Comparison of ENCODE assay signal across 8 cellular contexts in genomic region chr11:120511116-120511803, GRCh38. TPM values are rescaled to one million over a fixed set of nuclear protein-coding genes. Genes with fewer than 3 reads are reported as not detected.
A peak's percentile ranks its signal among the peaks of the same experiment; 100 is the strongest.
DNase-seq lines count a peak whose midpoint lies in the region; ATAC-seq and TF ChIP-seq lines count a peak whose summit lies in the region.

A gene with protein sequence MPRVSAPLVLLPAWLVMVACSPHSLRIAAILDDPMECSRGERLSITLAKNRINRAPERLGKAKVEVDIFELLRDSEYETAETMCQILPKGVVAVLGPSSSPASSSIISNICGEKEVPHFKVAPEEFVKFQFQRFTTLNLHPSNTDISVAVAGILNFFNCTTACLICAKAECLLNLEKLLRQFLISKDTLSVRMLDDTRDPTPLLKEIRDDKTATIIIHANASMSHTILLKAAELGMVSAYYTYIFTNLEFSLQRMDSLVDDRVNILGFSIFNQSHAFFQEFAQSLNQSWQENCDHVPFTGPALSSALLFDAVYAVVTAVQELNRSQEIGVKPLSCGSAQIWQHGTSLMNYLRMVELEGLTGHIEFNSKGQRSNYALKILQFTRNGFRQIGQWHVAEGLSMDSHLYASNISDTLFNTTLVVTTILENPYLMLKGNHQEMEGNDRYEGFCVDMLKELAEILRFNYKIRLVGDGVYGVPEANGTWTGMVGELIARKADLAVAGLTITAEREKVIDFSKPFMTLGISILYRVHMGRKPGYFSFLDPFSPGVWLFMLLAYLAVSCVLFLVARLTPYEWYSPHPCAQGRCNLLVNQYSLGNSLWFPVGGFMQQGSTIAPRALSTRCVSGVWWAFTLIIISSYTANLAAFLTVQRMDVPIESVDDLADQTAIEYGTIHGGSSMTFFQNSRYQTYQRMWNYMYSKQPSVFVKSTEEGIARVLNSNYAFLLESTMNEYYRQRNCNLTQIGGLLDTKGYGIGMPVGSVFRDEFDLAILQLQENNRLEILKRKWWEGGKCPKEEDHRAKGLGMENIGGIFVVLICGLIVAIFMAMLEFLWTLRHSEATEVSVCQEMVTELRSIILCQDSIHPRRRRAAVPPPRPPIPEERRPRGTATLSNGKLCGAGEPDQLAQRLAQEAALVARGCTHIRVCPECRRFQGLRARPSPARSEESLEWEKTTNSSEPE (plus strand): TSS chr11:120511748. CDS start chr11:120660319, 148,571 bp downstream.

- H3K4me1 ChIP-seq in neuronal stem cell (ENCODE audit: control insufficient read depth in 2 of 2, insufficient read depth in 1 of 2, low read depth in 1 of 2, low read length in 2 of 2), result peaks cover 1 to 5% of the 10 kb centered on the region in 2 donors

- no peaks in the 10 kb centered on the region for H3K79me1 ChIP-seq in neuronal stem cell (ENCODE audit: low read depth, low read length)

- H3K9ac ChIP-seq in neuronal stem cell (ENCODE audit: low read depth, low read length, poor library complexity), result peak within 1 kb of the TSS; percentile 85

- H2BK12ac ChIP-seq in neuronal stem cell (ENCODE audit: low read length), result no peak within 1 kb of the TSS

- DNase-seq in DMS153 (lab: John Stamatoyannopoulos, UW) (peak; percentile 36), KBM-7 (peak; percentile 69), RPMI7951 (ENCODE audit: low read depth) (peak; percentile 51), fibroblast of villous mesenchyme (ENCODE audit: low read depth) (peak; percentile 72), neuronal stem cell (ENCODE audit: low spot score) (peak; percentile 85), stromal cell of bone marrow (ENCODE audit: low read depth) (peak; percentile 47)

- no peak within 1 kb of the TSS for H3K4ac ChIP-seq in neuronal stem cell (ENCODE audit: low read length)

- peak within 1 kb of the TSS; percentile 84 for H3K18ac ChIP-seq in neuronal stem cell (ENCODE audit: low read length)

- peak; percentile 95 for TF ChIP-seq CTCF in fibroblast of villous mesenchyme (IDR thresholded peaks at IDR 0.05; ENCODE audit: insufficient read depth, low read depth, low read length)

- H3K14ac ChIP-seq in neuronal stem cell (ENCODE audit: low read length), result peak within 1 kb of the TSS; percentile 50

- H3K9me3 Mint-ChIP-seq in activated T-helper 17 cell treated with anti-CD3 and anti-CD28 coated beads, Interleukin-2, amount 50 U/mL, for 72 hours, result no peaks in the 10 kb centered on the region

- H4K91ac ChIP-seq in neuronal stem cell (ENCODE audit: low read depth, low read length, poor library complexity), result no peak within 1 kb of the TSS

- H2BK120ac ChIP-seq in neuronal stem cell (ENCODE audit: low read depth, low read length), result no peak within 1 kb of the TSS

- no peak within 1 kb of the TSS for H2BK15ac ChIP-seq in neuronal stem cell (ENCODE audit: low read length)

- no CpG with 5 or more reads among the region's 94 CpGs for WGBS in neuronal stem cell (ENCODE audit: extremely low coverage in 2 of 2, insufficient read length in 2 of 2, insufficient replicate concordance in 1 of 2), 2 donors

- H3K27ac Mint-ChIP-seq in activated T-helper 17 cell treated with anti-CD3 and anti-CD28 coated beads, Interleukin-2, amount 50 U/mL, for 72 hours, result no peak within 1 kb of the TSS

- no peak within 1 kb of the TSS for H4K8ac ChIP-seq in neuronal stem cell (ENCODE audit: low read depth, low read length)

- no peaks in the 10 kb centered on the region for H3K9me3 ChIP-seq in neuronal stem cell (replicated peaks in 1 of 2; ENCODE audit: control insufficient read depth in 2 of 2, insufficient read depth in 1 of 2, low read depth in 1 of 2, low read length in 2 of 2)

- peak within 1 kb of the TSS; percentile 97 for H3K4me2 ChIP-seq in neuronal stem cell (ENCODE audit: insufficient read depth, low read length, poor library complexity, severe bottlenecking)

- H3K23ac ChIP-seq in neuronal stem cell (ENCODE audit: low read depth, low read length, poor library complexity), result peak within 1 kb of the TSS; percentile 27

- peak within 1 kb of the TSS; percentile 87 for H2AFZ ChIP-seq in neuronal stem cell (ENCODE audit: low read length)

- peaks cover 69% of the 10 kb centered on the region for H3K27me3 Mint-ChIP-seq in activated T-helper 17 cell treated with anti-CD3 and anti-CD28 coated beads, Interleukin-2, amount 50 U/mL, for 72 hours

- no peak within 1 kb of the TSS for H3K4me3 Mint-ChIP-seq in activated T-helper 17 cell treated with anti-CD3 and anti-CD28 coated beads, Interleukin-2, amount 50 U/mL, for 72 hours

- H3K4me3 ChIP-seq in fibroblast of villous mesenchyme (ENCODE audit: low read depth, low read length), result peak within 1 kb of the TSS; percentile 51
- peak within 1 kb of the TSS; percentile 50 to 81 for H3K4me3 ChIP-seq in neuronal stem cell (ENCODE audit: low read length in 2 of 2)

- H3K4me1 Mint-ChIP-seq in activated T-helper 17 cell treated with anti-CD3 and anti-CD28 coated beads, Interleukin-2, amount 50 U/mL, for 72 hours, result peaks cover 5% of the 10 kb centered on the region

- no peak within 1 kb of the TSS for H3K27ac ChIP-seq in neuronal stem cell (replicated peaks; ENCODE audit: low read length)

- no peak within 1 kb of the TSS for H2BK5ac ChIP-seq in neuronal stem cell (ENCODE audit: low read length)

- H3K27me3 ChIP-seq in neuronal stem cell (ENCODE audit: control insufficient read depth in 3 of 3, insufficient read depth in 3 of 3, low read depth in 1 of 3, low read length in 3 of 3), result peaks cover 0 to 36% (median 14%) of the 10 kb centered on the region in 3 experiments

- peak within 1 kb of the TSS; percentile 10 for H2AK5ac ChIP-seq in neuronal stem cell (ENCODE audit: low read depth, low read length)

- H3K36me3 Mint-ChIP-seq in activated T-helper 17 cell treated with anti-CD3 and anti-CD28 coated beads, Interleukin-2, amount 50 U/mL, for 72 hours (ENCODE audit: low read depth), result no peaks in the 10 kb centered on the region

- H3K36me3 ChIP-seq in neuronal stem cell (replicated peaks in 1 of 2; ENCODE audit: control insufficient read depth in 2 of 2, insufficient read depth in 2 of 2, low read length in 2 of 2), result no peaks in the 10 kb centered on the region

- in situ Hi-C loops in KBM-7 (cut with MboI; ENCODE audit: low pct_unique_long_range_greater_than_20kb, low sequenced_read_pairs), result no loop called here

- peak; percentile 87 for ATAC-seq in GM21619 (IDR thresholded peaks at IDR 0.05; ENCODE audit: unreplicated experiment)
- ATAC-seq in activated T-helper 17 cell treated with anti-CD3 and anti-CD28 coated beads, Interleukin-2, amount 50 U/mL, for 72 hours (replicated peaks), result peak; percentile 88

RNA-seq across cellular contexts. Expression of the gene that starts here (rescaled TPM):
- total RNA-seq in RPMI7951 (2014; rRNA removed; shearing (Covaris generic)), result not detected in 2 replicates
- total RNA-seq in activated T-helper 17 cell treated with anti-CD3 and anti-CD28 coated beads, Interleukin-2, amount 50 U/mL, for 72 hours, result not detected
- under 0.01 TPM in 2 replicates for total RNA-seq in fibroblast of villous mesenchyme
- 0.66 TPM for polyA plus RNA-seq in neuronal stem cell (2013, experiment 1 of 2)
- polyA plus RNA-seq in neuronal stem cell (2013, experiment 2 of 2), result 0.66 TPM

Comparison
In these comparisons a context has a peak if more than half of its experiments do, and no peak if none do; other contexts are left out.
1. Peak in DNase-seq in RPMI7951; RNA of the gene not detected or under 1 TPM.
2. Peak in ATAC-seq in activated T-helper 17 cell treated with anti-CD3 and anti-CD28 coated beads, Interleukin-2, amount 50 U/mL, for 72 hours; RNA of the gene not detected or under 1 TPM.
3. Peak in DNase-seq and H3K4me3 ChIP-seq in fibroblast of villous mesenchyme; RNA of the gene not detected or under 1 TPM.